8 cellular contexts compared by ENCODE assay signal in genomic region chr10:81876253-81876731, GRCh38. TPM values are rescaled to one million over a fixed set of nuclear protein-coding genes. Genes with fewer than 3 reads are reported as not detected.
DNase-seq lines count a peak whose midpoint lies in the region; ATAC-seq and TF ChIP-seq lines count a peak whose summit lies in the region.

No MANE protein-coding gene starts in this region.

- WGBS in upper lobe of left lung, 2 donors: 1 to 2% methylated on average over 17 to 18 of the region's 18 CpGs

- no peak for TF ChIP-seq EP300 in upper lobe of left lung (IDR thresholded peaks at IDR 0.05)

- no peaks in the 10 kb centered on the region for H3K9me3 ChIP-seq in cardiac muscle cell (ENCODE audit: low read depth)
- no peaks in the 10 kb centered on the region for H3K9me3 ChIP-seq in upper lobe of left lung

- no peaks in the 10 kb centered on the region for H3K4me1 ChIP-seq in cardiac muscle cell (ENCODE audit: low read depth)
- peaks cover 0 to 28% (median 17%) of the 10 kb centered on the region in 4 donors for H3K4me1 ChIP-seq in upper lobe of left lung
- H3K4me1 ChIP-seq in foreskin keratinocyte: no peaks in the 10 kb centered on the region

- H3K36me3 ChIP-seq in cardiac muscle cell (no peaks in the 10 kb centered on the region), upper lobe of left lung (no peaks in the 10 kb centered on the region)

- no peak overlapping the region for H3K27ac ChIP-seq in cardiac muscle cell
- peak overlapping the region; percentile 68 for H3K27ac ChIP-seq in caudate nucleus (ENCODE audit: low read depth, low read length)
- no peak overlapping the region for H3K27ac ChIP-seq in upper lobe of left lung
- no peak overlapping the region for H3K27ac ChIP-seq in foreskin keratinocyte

- no peak for ATAC-seq in Right ventricle myocardium superior (ENCODE audit: poor library complexity)
- ATAC-seq in upper lobe of left lung (ENCODE audit: low FRiP score in 2 of 2): no peak
- ATAC-seq in foreskin keratinocyte: no peak

- TF ChIP-seq CTCF in cardiac muscle cell (IDR thresholded peaks at IDR 0.05; ENCODE audit: low read depth, low read length) (no peak), upper lobe of left lung (IDR thresholded peaks at IDR 0.05) (no peak), foreskin keratinocyte (conservative IDR thresholded peaks at IDR 0.05) (no peak)

- H3K27me3 ChIP-seq in cardiac muscle cell (peaks cover 63% of the 10 kb centered on the region), upper lobe of left lung (peaks cover 0 to 16% (median 7%) of the 10 kb centered on the region in 4 donors), foreskin keratinocyte (peaks cover 52% of the 10 kb centered on the region)

- H3K4me3 ChIP-seq in cardiac muscle cell: peak overlapping the region; percentile 42
- H3K4me3 ChIP-seq in upper lobe of left lung: peak overlapping the region; percentile 6 to 65 (median 55)

- peak; percentile 8 to 57 for DNase-seq in cardiac muscle cell (ENCODE audit: low read depth in 1 of 2, low spot score in 1 of 2)
- DNase-seq in Right ventricle myocardium superior: no peak
- peak in 22 of 61 donors; percentile 10 to 62 (median 34) for DNase-seq in caudate nucleus (lab: John Stamatoyannopoulos, UW)
- peak; percentile 46 for DNase-seq in medulla oblongata (ENCODE audit: extremely low spot score)
- DNase-seq in upper lobe of left lung: peak in 1 of 2 donors; percentile 15
- no peak for DNase-seq in foreskin keratinocyte
- DNase-seq in NCI-H1417 treated with DMSO at 0.1 percent for 48 hours (lab: John Stamatoyannopoulos, UW): no peak
- DNase-seq in NCI-H1436 treated with DMSO at 0.1 percent for 48 hours (lab: John Stamatoyannopoulos, UW): no peak

- intact Hi-C loops in Right ventricle myocardium superior (cut with DNase I): no loop called here

- TF ChIP-seq POLR2A in upper lobe of left lung (IDR thresholded peaks at IDR 0.05): no peak

RNA-seq across cellular contexts. Expression of gene NRG3, which starts 1.3 kb away (rescaled TPM):
- total RNA-seq in cardiac muscle cell: 0.42 and 0.48 TPM in 2 replicates
- polyA plus RNA-seq in cardiac muscle cell: 0.55 and 0.85 TPM in 2 replicates
- 0.19 TPM for total RNA-seq in Right ventricle myocardium superior
- total RNA-seq in upper lobe of left lung: 1 to 10 TPM in 3 of 6 donors, under 1 TPM in 2, not detected in 1; 0.44 to 2.7 (median 1.5) TPM
- not detected in 2 replicates for total RNA-seq in foreskin keratinocyte
- not detected in 2 replicates for polyA plus RNA-seq in foreskin keratinocyte

Comparison
In these comparisons a context has a peak if more than half of its experiments do, and no peak if none do; other contexts are left out.
1. DNase-seq: peak in cardiac muscle cell (2 of 2) and medulla oblongata (single experiment); none in Right ventricle myocardium superior (single experiment), foreskin keratinocyte (0 of 2), NCI-H1417 treated with DMSO at 0.1 percent for 48 hours (single experiment) and NCI-H1436 treated with DMSO at 0.1 percent for 48 hours (single experiment).